Comparison of ENCODE assay signal across 1 cellular context in the genomic region with DNA sequence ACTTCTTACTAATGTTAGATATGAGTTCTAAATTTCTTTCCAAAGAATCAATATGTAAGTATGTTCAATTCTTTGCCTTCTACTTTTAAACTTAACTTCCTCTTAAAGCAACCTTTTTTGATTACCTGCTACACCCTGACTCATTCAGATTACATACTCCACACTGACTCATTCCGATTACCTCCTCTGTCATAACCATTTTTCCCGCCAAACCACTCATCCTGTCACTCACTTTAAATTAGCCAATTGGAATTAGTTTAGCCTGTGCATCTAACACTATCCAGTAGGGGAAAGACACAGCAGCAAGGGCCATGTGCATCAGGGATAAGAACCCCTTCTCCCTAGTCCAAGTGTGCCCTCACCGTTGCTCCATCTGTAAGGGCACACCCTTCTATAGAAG.
TF ChIP-seq lines count a peak whose summit lies in the region.

No MANE protein-coding gene starts in this region.

TF ChIP-seq in HepG2, 621 proteins besides CTCF, POLR2A, EP300 and RAD21 (continued from another document):
- TF ChIP-seq, protein P1, sequence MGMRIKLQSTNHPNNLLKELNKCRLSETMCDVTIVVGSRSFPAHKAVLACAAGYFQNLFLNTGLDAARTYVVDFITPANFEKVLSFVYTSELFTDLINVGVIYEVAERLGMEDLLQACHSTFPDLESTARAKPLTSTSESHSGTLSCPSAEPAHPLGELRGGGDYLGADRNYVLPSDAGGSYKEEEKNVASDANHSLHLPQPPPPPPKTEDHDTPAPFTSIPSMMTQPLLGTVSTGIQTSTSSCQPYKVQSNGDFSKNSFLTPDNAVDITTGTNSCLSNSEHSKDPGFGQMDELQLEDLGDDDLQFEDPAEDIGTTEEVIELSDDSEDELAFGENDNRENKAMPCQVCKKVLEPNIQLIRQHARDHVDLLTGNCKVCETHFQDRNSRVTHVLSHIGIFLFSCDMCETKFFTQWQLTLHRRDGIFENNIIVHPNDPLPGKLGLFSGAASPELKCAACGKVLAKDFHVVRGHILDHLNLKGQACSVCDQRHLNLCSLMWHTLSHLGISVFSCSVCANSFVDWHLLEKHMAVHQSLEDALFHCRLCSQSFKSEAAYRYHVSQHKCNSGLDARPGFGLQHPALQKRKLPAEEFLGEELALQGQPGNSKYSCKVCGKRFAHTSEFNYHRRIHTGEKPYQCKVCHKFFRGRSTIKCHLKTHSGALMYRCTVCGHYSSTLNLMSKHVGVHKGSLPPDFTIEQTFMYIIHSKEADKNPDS (CRISPR knock-in tag; IDR thresholded peaks at IDR 0.05): no peak
- no peak for TF ChIP-seq POGZ (CRISPR knock-in tag; IDR thresholded peaks at IDR 0.05)
